Comparison of ENCODE assay signal across 27 cellular contexts in the genomic region with DNA sequence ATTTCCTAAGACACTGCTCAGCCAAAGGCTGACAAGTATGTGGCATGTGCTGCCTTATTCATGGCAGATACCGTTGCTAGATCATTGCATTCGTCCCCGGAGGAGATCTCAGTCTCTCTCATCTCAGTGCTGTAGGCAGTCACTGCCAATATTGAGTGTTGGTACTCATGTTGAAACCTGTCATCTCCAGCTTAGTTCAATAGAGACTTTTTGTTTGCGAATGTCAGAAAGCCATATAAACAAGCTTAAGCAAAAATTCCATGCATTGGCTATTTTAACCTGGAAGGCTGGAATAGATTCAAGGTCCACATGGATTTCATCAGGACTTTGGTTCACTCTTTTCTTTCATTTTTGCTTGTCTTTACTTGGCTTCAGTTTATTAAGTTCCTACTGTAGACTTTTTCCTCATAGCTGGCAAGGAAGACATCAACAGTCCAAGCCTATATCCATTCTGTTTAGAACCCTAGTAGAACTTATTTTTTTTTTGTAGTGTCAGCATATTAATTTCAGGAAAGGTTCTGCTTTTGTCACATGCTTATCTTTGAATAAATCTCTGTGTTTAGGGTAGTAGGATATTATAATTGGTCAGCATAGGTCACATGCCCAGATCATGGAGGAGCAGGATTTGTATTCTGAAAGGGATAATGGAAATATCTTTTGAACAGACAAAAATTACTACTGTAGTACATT.
DNase-seq lines count a peak whose midpoint lies in the region; ATAC-seq and TF ChIP-seq lines count a peak whose summit lies in the region.
"Had no signal": no experiment of that assay in that cellular context is flagged by ENCODE, and none has a peak within 500 bp of the region (broad histone marks: within the 10 kb centered on the region; RNA-seq: fewer than 3 reads in every experiment).

No MANE protein-coding gene starts in this region.

- H3K27me3 Mint-ChIP-seq in WTC11 (ENCODE audit: low read depth) (no peaks in the 10 kb centered on the region), osteocyte (ENCODE audit: unreplicated experiment) (no peaks in the 10 kb centered on the region)
- peaks cover 5% of the 10 kb centered on the region for H3K27me3 Mint-ChIP-seq in activated naive CD4-positive, alpha-beta T cell treated with anti-CD3 and anti-CD28 coated beads, Interleukin-2, amount 10 ng/mL, durations not matched to agents 7 days and 5 days
- H3K27me3 Mint-ChIP-seq: stimulated activated naive B cell treated with anti-CD40 and anti-IgM and Interleukin-4, amounts not matched to agents 10 μg/mL and 1 μg/mL and 100 μg/mL, for 72 hours had no signal

- H3K27ac Mint-ChIP-seq in WTC11 (no peak overlapping the region), osteocyte (ENCODE audit: unreplicated experiment) (peak overlapping the region; percentile 29)
- H3K27ac Mint-ChIP-seq in activated naive CD4-positive, alpha-beta T cell treated with anti-CD3 and anti-CD28 coated beads, Interleukin-2, amount 10 ng/mL, durations not matched to agents 7 days and 5 days: no peak overlapping the region
- H3K27ac Mint-ChIP-seq: activated naive CD4-positive, alpha-beta T cell treated with anti-CD3 and anti-CD28 coated beads, Interleukin-2, amount 50 U/mL, for 72 hours; natural killer cell; stimulated activated naive B cell treated with anti-CD40 and anti-IgM and Interleukin-4, amounts not matched to agents 10 μg/mL and 1 μg/mL and 100 μg/mL, for 72 hours had no signal

- POLR2A ChIA-PET in WTC11 (lab: Charles Lee): no interaction called here

- H3K9me3 Mint-ChIP-seq in WTC11 (no peaks in the 10 kb centered on the region), osteocyte (ENCODE audit: unreplicated experiment) (no peaks in the 10 kb centered on the region)
- H3K9me3 Mint-ChIP-seq in activated naive CD4-positive, alpha-beta T cell treated with anti-CD3 and anti-CD28 coated beads, Interleukin-2, amount 10 ng/mL, durations not matched to agents 7 days and 5 days: no peaks in the 10 kb centered on the region
- H3K9me3 Mint-ChIP-seq: activated naive CD4-positive, alpha-beta T cell treated with anti-CD3 and anti-CD28 coated beads, Interleukin-2, amount 50 U/mL, for 72 hours; natural killer cell; stimulated activated naive B cell treated with anti-CD40 and anti-IgM and Interleukin-4, amounts not matched to agents 10 μg/mL and 1 μg/mL and 100 μg/mL, for 72 hours had no signal

- H3K4me3 Mint-ChIP-seq in WTC11 (no peak overlapping the region), osteocyte (ENCODE audit: unreplicated experiment) (no peak overlapping the region)
- H3K4me3 Mint-ChIP-seq in activated naive CD4-positive, alpha-beta T cell treated with anti-CD3 and anti-CD28 coated beads, Interleukin-2, amount 10 ng/mL, durations not matched to agents 7 days and 5 days: no peak overlapping the region
- H3K4me3 Mint-ChIP-seq: natural killer cell; stimulated activated naive B cell treated with anti-CD40 and anti-IgM and Interleukin-4, amounts not matched to agents 10 μg/mL and 1 μg/mL and 100 μg/mL, for 72 hours had no signal

- CTCF ChIA-PET in WTC11 (lab: Charles Lee): no interaction called here
- CTCF ChIA-PET in activated naive CD4-positive, alpha-beta T cell treated with anti-CD3 and anti-CD28 coated beads, Interleukin-2, amount 10 ng/mL, durations not matched to agents 7 days and 5 days (lab: Charles Lee): no interaction called here

- TF ChIP-seq CTCF in WTC11 (IDR thresholded peaks at IDR 0.05): no peak
- no peak for TF ChIP-seq CTCF in osteocyte (IDR thresholded peaks at IDR 0.05)

- ATAC-seq in WTC11: no peak
- ATAC-seq: activated naive CD4-positive, alpha-beta T cell treated with anti-CD3 and anti-CD28 coated beads, Interleukin-2, amount 50 U/mL, for 72 hours; foreskin keratinocyte; heart left ventricle; lower lobe of right lung; natural killer cell; stimulated activated naive B cell treated with anti-CD40 and anti-IgM and Interleukin-4, amounts not matched to agents 10 μg/mL and 1 μg/mL and 100 μg/mL, for 72 hours had no signal

- H3K36me3 Mint-ChIP-seq in WTC11: peaks cover 4% of the 10 kb centered on the region; the same call in 1 of the 2 replicates
- peaks cover 48% of the 10 kb centered on the region for H3K36me3 Mint-ChIP-seq in osteocyte (ENCODE audit: unreplicated experiment)
- no peaks in the 10 kb centered on the region for H3K36me3 Mint-ChIP-seq in activated naive CD4-positive, alpha-beta T cell treated with anti-CD3 and anti-CD28 coated beads, Interleukin-2, amount 10 ng/mL, durations not matched to agents 7 days and 5 days
- H3K36me3 Mint-ChIP-seq: activated naive CD4-positive, alpha-beta T cell treated with anti-CD3 and anti-CD28 coated beads, Interleukin-2, amount 50 U/mL, for 72 hours; natural killer cell had no signal

- no peaks in the 10 kb centered on the region for H3K4me1 Mint-ChIP-seq in WTC11
- H3K4me1 Mint-ChIP-seq in osteocyte (ENCODE audit: unreplicated experiment): peaks cover 11% of the 10 kb centered on the region
- H3K4me1 Mint-ChIP-seq in activated naive CD4-positive, alpha-beta T cell treated with anti-CD3 and anti-CD28 coated beads, Interleukin-2, amount 10 ng/mL, durations not matched to agents 7 days and 5 days: no peaks in the 10 kb centered on the region
- H3K4me1 Mint-ChIP-seq: natural killer cell; stimulated activated naive B cell treated with anti-CD40 and anti-IgM and Interleukin-4, amounts not matched to agents 10 μg/mL and 1 μg/mL and 100 μg/mL, for 72 hours had no signal

- peak; percentile 24 for DNase-seq in AG20443 (ENCODE audit: low spot score)
- no peak for DNase-seq in WTC11 (ENCODE audit: low spot score)
- DNase-seq in fibroblast of gingiva (ENCODE audit: low read depth): peak; percentile 22
- no peak for DNase-seq in osteocyte (ENCODE audit: extremely low spot score, unreplicated experiment)
- DNase-seq in NCI-H1436 treated with DMSO at 0.1 percent for 48 hours (lab: John Stamatoyannopoulos, UW): no peak
- DNase-seq in RPMI8226: no peak
- no peak for DNase-seq in nucleus accumbens (lab: John Stamatoyannopoulos, UW)
- no peak for DNase-seq in activated naive CD4-positive, alpha-beta T cell treated with anti-CD3 and anti-CD28 coated beads, Interleukin-2, amount 10 ng/mL, durations not matched to agents 7 days and 5 days
- DNase-seq: activated CD4-positive, alpha-beta T cell treated with anti-CD3 and anti-CD28 coated beads for 4 hours; C1 segment of cervical spinal cord; DMS53; effector memory CD4-positive, alpha-beta T cell; erythroblast; heart left ventricle; KG1; lower lobe of right lung; natural killer cell; NCI-H2029; NCI-H526; small intestine; stimulated activated naive B cell treated with anti-CD40 and anti-IgM and Interleukin-4, amounts not matched to agents 10 μg/mL and 1 μg/mL and 100 μg/mL, for 72 hours; substantia nigra; SW 1271; T-helper 9 cell; upper lobe of left lung had no signal

TF ChIP-seq in WTC11, 78 proteins besides CTCF, POLR2A, EP300 and RAD21:
- TF ChIP-seq GABPB1 (CRISPR knock-in tag; IDR thresholded peaks at IDR 0.05) (0 out of 2 replicates have a peak, but pooled peaks have one; percentile 39), CBFB (CRISPR knock-in tag; IDR thresholded peaks at IDR 0.05; ENCODE audit: low read depth) (no peak)
TF ChIP-seq in WTC11: peak in this region for 1.

Comparison
In these comparisons a context has a peak if more than half of its experiments do, and no peak if none do; other contexts are left out.
1. DNase-seq: peak in AG20443 (single experiment) and fibroblast of gingiva (single experiment); none in WTC11 (single experiment), osteocyte (single experiment), NCI-H1436 treated with DMSO at 0.1 percent for 48 hours (single experiment), RPMI8226 (single experiment), nucleus accumbens (0 of 56) and activated naive CD4-positive, alpha-beta T cell treated with anti-CD3 and anti-CD28 coated beads, Interleukin-2, amount 10 ng/mL, durations not matched to agents 7 days and 5 days (single experiment).